In the genomic region with DNA sequence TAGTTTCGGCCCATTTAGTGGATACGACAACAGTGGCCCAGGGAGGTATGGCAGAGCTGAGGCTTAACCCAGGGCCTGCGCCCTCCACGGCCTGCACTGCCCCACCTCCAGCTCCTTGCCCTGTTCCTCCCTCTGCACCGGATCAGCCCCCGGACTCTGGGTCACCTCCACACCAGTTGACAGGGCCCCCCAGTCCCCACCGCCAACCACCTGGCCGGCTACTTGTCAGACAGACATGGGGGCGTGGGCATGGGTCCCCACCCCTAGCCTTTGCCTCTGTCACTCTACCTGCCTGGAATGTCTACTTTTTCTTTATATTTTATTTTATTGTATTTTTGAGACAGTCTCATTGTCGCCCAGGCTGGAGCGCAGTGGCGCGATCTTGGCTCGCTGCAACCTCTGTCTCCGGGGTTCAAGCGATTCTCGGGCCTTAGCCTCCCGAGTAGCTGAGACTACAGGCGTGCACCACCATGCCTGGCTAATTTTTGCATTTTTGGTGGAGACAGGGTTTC, we compare ENCODE assay signal across 8 cellular contexts. TPM values are rescaled to one million over a fixed set of nuclear protein-coding genes. Genes with fewer than 3 reads are reported as not detected.
DNase-seq lines count a peak whose midpoint lies in the region; ATAC-seq and TF ChIP-seq lines count a peak whose summit lies in the region.

No MANE protein-coding gene starts in this region.

- no peak for DNase-seq in activated naive CD4-positive, alpha-beta T cell treated with anti-CD3 and anti-CD28 coated beads, Interleukin-2, amount 50 U/mL, for 16 hours
- DNase-seq in choroid plexus epithelial cell (ENCODE audit: low read depth) = no peak
- no peak for DNase-seq in DMS53 treated with DMSO at 0.1 percent for 48 hours (lab: John Stamatoyannopoulos, UW; ENCODE audit: unreplicated experiment)

- no peak for ATAC-seq in GM21529 (IDR thresholded peaks at IDR 0.05; ENCODE audit: unreplicated experiment)
- ATAC-seq in GM19395 (IDR thresholded peaks at IDR 0.05; ENCODE audit: unreplicated experiment) = no peak

- WGBS in mesodermal cell (ENCODE audit: insufficient coverage in 2 of 2), 2 experiments = 56 to 70% methylated on average over 14 to 17 of the region's 19 CpGs
- WGBS in urinary bladder = 41% methylated on average over 19 of the region's 19 CpGs

- H3K4me1 ChIP-seq in mesodermal cell (ENCODE audit: control insufficient read depth, insufficient read depth, low read length, poor library complexity, severe bottlenecking) (peaks cover 38% of the 10 kb centered on the region), urinary bladder (ENCODE audit: insufficient read depth) (no peaks in the 10 kb centered on the region)

- no peaks in the 10 kb centered on the region for H3K9me3 ChIP-seq in mesodermal cell (ENCODE audit: control insufficient read depth, low read length)

- peaks cover 5% of the 10 kb centered on the region for H3K4me1 Mint-ChIP-seq in activated naive CD4-positive, alpha-beta T cell treated with anti-CD3 and anti-CD28 coated beads, Interleukin-2, amount 50 U/mL, for 24 hours

- H3K4me3 ChIP-seq in choroid plexus epithelial cell (ENCODE audit: low read depth, low read length) (peak overlapping the region; percentile 76), mesodermal cell (ENCODE audit: extremely low read depth, insufficient read depth, low read length, poor library complexity, severe bottlenecking) (peak overlapping the region; percentile 61), urinary bladder (ENCODE audit: low read depth, low read length) (peak overlapping the region; percentile 81)

- H3K36me3 Mint-ChIP-seq in activated naive CD4-positive, alpha-beta T cell treated with anti-CD3 and anti-CD28 coated beads, Interleukin-2, amount 50 U/mL, for 24 hours = peaks cover 15% of the 10 kb centered on the region

- no peak for TF ChIP-seq CTCF in choroid plexus epithelial cell (conservative IDR thresholded peaks at IDR 0.05; ENCODE audit: low read depth, low read length)

- H3K27me3 Mint-ChIP-seq in activated naive CD4-positive, alpha-beta T cell treated with anti-CD3 and anti-CD28 coated beads, Interleukin-2, amount 50 U/mL, for 24 hours = no peaks in the 10 kb centered on the region

- H3K27ac Mint-ChIP-seq in activated naive CD4-positive, alpha-beta T cell treated with anti-CD3 and anti-CD28 coated beads, Interleukin-2, amount 50 U/mL, for 24 hours = peak overlapping the region; percentile 74

- no peaks in the 10 kb centered on the region for H3K9me3 Mint-ChIP-seq in activated naive CD4-positive, alpha-beta T cell treated with anti-CD3 and anti-CD28 coated beads, Interleukin-2, amount 50 U/mL, for 24 hours

- H3K27ac ChIP-seq in mesodermal cell (ENCODE audit: low read depth, low read length, severe bottlenecking) = peak overlapping the region; percentile 92
- H3K27ac ChIP-seq in urinary bladder (ENCODE audit: low read depth) = peak overlapping the region; percentile 80

- H3K36me3 ChIP-seq in mesodermal cell (ENCODE audit: control insufficient read depth, insufficient read depth, low read length) (peaks cover 18% of the 10 kb centered on the region), urinary bladder (ENCODE audit: insufficient read depth) (no peaks in the 10 kb centered on the region)

- H3K4me3 Mint-ChIP-seq in activated naive CD4-positive, alpha-beta T cell treated with anti-CD3 and anti-CD28 coated beads, Interleukin-2, amount 50 U/mL, for 24 hours = peak overlapping the region; percentile 87

RNA-seq across cellular contexts. Expression of a gene that starts 3.0 kb away (rescaled TPM):
- polyA plus RNA-seq in mesodermal cell (2013, experiment 1 of 2) = 2,748 TPM
- polyA plus RNA-seq in mesodermal cell (2013, experiment 2 of 2) = 2,271 TPM
- 2,267 TPM for total RNA-seq in urinary bladder
- polyA plus RNA-seq in urinary bladder = 2,840 TPM

RNA-seq across cellular contexts. Expression of a gene that starts 12.6 kb away (rescaled TPM):
- polyA plus RNA-seq in mesodermal cell (2013, experiment 1 of 2) = 0.29 TPM
- polyA plus RNA-seq in mesodermal cell (2013, experiment 2 of 2) = 0.20 TPM
- total RNA-seq in urinary bladder = 0.69 TPM
- polyA plus RNA-seq in urinary bladder = 0.43 TPM

RNA-seq across cellular contexts. Expression of a gene that starts 36.6 kb away (rescaled TPM):
- 19.1 TPM for polyA plus RNA-seq in mesodermal cell (2013, experiment 1 of 2)
- 15.6 TPM for polyA plus RNA-seq in mesodermal cell (2013, experiment 2 of 2)
- total RNA-seq in urinary bladder = 14.0 TPM
- polyA plus RNA-seq in urinary bladder = 21.0 TPM
